Comparison of ENCODE assay signal across 6 cellular contexts in the genomic region with DNA sequence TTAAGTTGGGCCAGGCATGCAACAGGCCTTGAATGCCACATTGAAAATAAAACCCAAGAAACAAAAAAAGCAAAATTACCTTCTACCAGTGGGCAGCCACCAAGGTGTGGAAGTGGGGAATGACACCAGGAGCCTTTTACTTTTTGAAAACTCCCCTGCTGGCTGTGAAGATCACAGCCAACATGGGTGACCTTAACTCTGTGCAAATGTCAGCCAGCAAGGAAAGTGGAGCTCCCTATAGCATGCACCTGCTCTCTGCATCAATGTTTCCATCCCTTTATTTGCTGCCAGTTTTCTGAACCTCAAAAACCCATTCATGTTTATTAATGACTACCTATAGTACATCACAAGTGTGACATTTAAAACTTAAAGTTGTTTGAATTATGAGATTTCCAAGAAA.
"Had no signal": no experiment of that assay in that cellular context is flagged by ENCODE, and none has a peak within 500 bp of the region (broad histone marks: within the 10 kb centered on the region; RNA-seq: fewer than 3 reads in every experiment).

No MANE protein-coding gene starts in this region.

- H3K27ac Mint-ChIP-seq: GM23338, H9, IgD-negative memory B cell had no signal

- H3K4me3 Mint-ChIP-seq: GM23338, H9, IgD-negative memory B cell had no signal

- DNase-seq: H9, HCEC 1CT, KBM-7 had no signal

- H3K36me3 Mint-ChIP-seq: IgD-negative memory B cell had no signal

- H3K4me1 Mint-ChIP-seq: GM23338 had no signal

- ATAC-seq: GM23338, HepG2 had no signal
